20 cellular contexts compared by ENCODE assay signal in the genomic region with DNA sequence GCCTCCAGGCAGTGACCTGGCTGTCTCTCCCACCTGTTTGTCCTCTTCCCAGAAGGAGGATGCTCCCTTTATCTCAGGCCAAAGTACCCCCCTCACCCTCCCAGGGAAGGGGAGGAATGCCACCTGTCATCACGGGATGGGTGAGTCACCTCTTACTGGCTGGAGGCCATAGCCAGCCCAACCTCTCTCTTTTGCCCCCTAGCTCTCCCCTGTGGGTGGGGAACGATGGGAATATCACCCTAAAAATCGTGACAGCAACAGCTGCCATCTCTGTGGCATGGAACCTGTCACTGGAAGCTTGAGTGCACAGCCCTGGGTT.
DNase-seq lines count a peak whose midpoint lies in the region; TF ChIP-seq lines count a peak whose summit lies in the region.
"Had no signal": no experiment of that assay in that cellular context is flagged by ENCODE, and none has a peak within 500 bp of the region (broad histone marks: within the 10 kb centered on the region; RNA-seq: fewer than 3 reads in every experiment).

No MANE protein-coding gene starts in this region.

- H3K4me1 Mint-ChIP-seq in endodermal cell = no peaks in the 10 kb centered on the region
- H3K4me1 Mint-ChIP-seq in activated CD4-positive, alpha-beta memory T cell treated with anti-CD3 and anti-CD28 coated beads, Interleukin-2, amount 10 ng/mL, durations not matched to agents 7 days and 5 days = peaks cover 24% of the 10 kb centered on the region
- H3K4me1 Mint-ChIP-seq: naive B cell had no signal

- DNase-seq in COLO668 (lab: John Stamatoyannopoulos, UW; ENCODE audit: unreplicated experiment) (peak; percentile 70), HPDE6-E6E7 (ENCODE audit: extremely low spot score) (peak; percentile 68), SHP77 treated with DMSO at 0.1 percent for 48 hours (lab: John Stamatoyannopoulos, UW) (peak; percentile 23), kidney tubule cell (ENCODE audit: low spot score) (peak; percentile 62), endodermal cell (no peak), suprapubic skin (ENCODE audit: low spot score in 2 of 2) (no peak), NCI-H748 (lab: John Stamatoyannopoulos, UW; ENCODE audit: unreplicated experiment) (no peak)
- no peak for DNase-seq in activated CD4-positive, alpha-beta memory T cell treated with anti-CD3 and anti-CD28 coated beads, Interleukin-2, amount 10 ng/mL, durations not matched to agents 7 days and 5 days
- DNase-seq: activated CD8-positive, alpha-beta memory T cell treated with anti-CD3 and anti-CD28 coated beads for 24 hours; activated gamma-delta T cell; glutamatergic neuron; H9; left cardiac atrium; naive B cell; stimulated activated CD4-positive, alpha-beta T cell treated with anti-CD3 and anti-CD28 coated beads, Interleukin-2, amount 100 ng/mL, for 48 hours had no signal

- H3K27me3 Mint-ChIP-seq in endodermal cell (ENCODE audit: insufficient read depth) = no peaks in the 10 kb centered on the region
- peaks cover 17% of the 10 kb centered on the region for H3K27me3 Mint-ChIP-seq in activated CD4-positive, alpha-beta memory T cell treated with anti-CD3 and anti-CD28 coated beads, Interleukin-2, amount 10 ng/mL, durations not matched to agents 7 days and 5 days

- H3K27me3 ChIP-seq in endodermal cell (ENCODE audit: control insufficient read depth, insufficient read depth, low read length, poor library complexity, severe bottlenecking) (no peaks in the 10 kb centered on the region), suprapubic skin (no peaks in the 10 kb centered on the region)
- H3K27me3 ChIP-seq: BLaER1, right atrium auricular region, SJSA1 had no signal

- CTCF ChIA-PET in activated CD4-positive, alpha-beta memory T cell treated with anti-CD3 and anti-CD28 coated beads, Interleukin-2, amount 10 ng/mL, durations not matched to agents 7 days and 5 days (lab: Charles Lee) = no interaction called here

- POLR2A ChIA-PET in activated CD4-positive, alpha-beta memory T cell treated with anti-CD3 and anti-CD28 coated beads, Interleukin-2, amount 10 ng/mL, durations not matched to agents 7 days and 5 days (lab: Charles Lee) = no interaction called here

- H3K27ac Mint-ChIP-seq in endodermal cell = no peak overlapping the region
- H3K27ac Mint-ChIP-seq in activated CD4-positive, alpha-beta memory T cell treated with anti-CD3 and anti-CD28 coated beads, Interleukin-2, amount 10 ng/mL, durations not matched to agents 7 days and 5 days = no peak overlapping the region
- H3K27ac Mint-ChIP-seq: naive B cell; stimulated activated effector memory CD8-positive, alpha-beta T cell treated with anti-CD3 and anti-CD28 coated beads, Interleukin-12 subunit alpha, Interleukin-12 subunit beta, amount 100 ng/mL, for 72 hours had no signal

- TF ChIP-seq EP300 in suprapubic skin (IDR thresholded peaks at IDR 0.05) = no peak

- H3K36me3 ChIP-seq in endodermal cell (ENCODE audit: control insufficient read depth, insufficient read depth, low read length) (no peaks in the 10 kb centered on the region), suprapubic skin (no peaks in the 10 kb centered on the region)
- H3K36me3 ChIP-seq: BLaER1, right atrium auricular region, SJSA1 had no signal

- H3K27ac ChIP-seq in endodermal cell (ENCODE audit: low read depth, low read length) (no peak overlapping the region), suprapubic skin (no peak overlapping the region)
- H3K27ac ChIP-seq: BLaER1, HL-60, right atrium auricular region, SJSA1 had no signal

- H3K4me1 ChIP-seq in endodermal cell (ENCODE audit: control insufficient read depth, insufficient read depth, low read length) (no peaks in the 10 kb centered on the region), suprapubic skin (peaks cover 4% of the 10 kb centered on the region)

- H3K36me3 Mint-ChIP-seq in endodermal cell (ENCODE audit: low read depth) = no peaks in the 10 kb centered on the region
- H3K36me3 Mint-ChIP-seq in activated CD4-positive, alpha-beta memory T cell treated with anti-CD3 and anti-CD28 coated beads, Interleukin-2, amount 10 ng/mL, durations not matched to agents 7 days and 5 days (ENCODE audit: low read depth) = no peaks in the 10 kb centered on the region
- H3K36me3 Mint-ChIP-seq: stimulated activated effector memory CD8-positive, alpha-beta T cell treated with anti-CD3 and anti-CD28 coated beads, Interleukin-12 subunit alpha, Interleukin-12 subunit beta, amount 100 ng/mL, for 72 hours had no signal

- no peak overlapping the region for H3K9ac ChIP-seq in endodermal cell (ENCODE audit: extremely low read depth, low read length, poor library complexity, severe bottlenecking)
- H3K9ac ChIP-seq: BLaER1 had no signal

- no peak overlapping the region for H3K4me3 Mint-ChIP-seq in endodermal cell
- H3K4me3 Mint-ChIP-seq in activated CD4-positive, alpha-beta memory T cell treated with anti-CD3 and anti-CD28 coated beads, Interleukin-2, amount 10 ng/mL, durations not matched to agents 7 days and 5 days = no peak overlapping the region
- H3K4me3 Mint-ChIP-seq: H9; naive B cell; stimulated activated effector memory CD8-positive, alpha-beta T cell treated with anti-CD3 and anti-CD28 coated beads, Interleukin-12 subunit alpha, Interleukin-12 subunit beta, amount 100 ng/mL, for 72 hours had no signal

- TF ChIP-seq CTCF in endodermal cell (conservative IDR thresholded peaks at IDR 0.05) (no peak), suprapubic skin (IDR thresholded peaks at IDR 0.05) (no peak)

- H3K9me3 ChIP-seq in endodermal cell (ENCODE audit: control insufficient read depth, low read length) (no peaks in the 10 kb centered on the region), suprapubic skin (no peaks in the 10 kb centered on the region)
- H3K9me3 ChIP-seq: BLaER1, right atrium auricular region, SJSA1 had no signal

- H3K4me3 ChIP-seq in endodermal cell (ENCODE audit: low read length) (no peak overlapping the region), suprapubic skin (no peak overlapping the region)
- H3K4me3 ChIP-seq: BLaER1, right atrium auricular region, SJSA1 had no signal

- WGBS in endodermal cell (ENCODE audit: insufficient coverage in 1 of 2, insufficient read length in 1 of 2), 2 experiments = 71 to 80% methylated on average over 1 to 3 of the region's 3 CpGs
- 39% methylated on average over 3 of the region's 3 CpGs for WGBS in suprapubic skin

- no peaks in the 10 kb centered on the region for H3K9me3 Mint-ChIP-seq in endodermal cell
- H3K9me3 Mint-ChIP-seq in activated CD4-positive, alpha-beta memory T cell treated with anti-CD3 and anti-CD28 coated beads, Interleukin-2, amount 10 ng/mL, durations not matched to agents 7 days and 5 days = no peaks in the 10 kb centered on the region
- H3K9me3 Mint-ChIP-seq: H9; stimulated activated effector memory CD8-positive, alpha-beta T cell treated with anti-CD3 and anti-CD28 coated beads, Interleukin-12 subunit alpha, Interleukin-12 subunit beta, amount 100 ng/mL, for 72 hours had no signal

- no peak for TF ChIP-seq POLR2A in suprapubic skin (IDR thresholded peaks at IDR 0.05)

Comparison
In these comparisons a context has a peak if more than half of its experiments do, and no peak if none do; other contexts are left out.
1. DNase-seq: peak in COLO668 (single experiment), HPDE6-E6E7 (single experiment), SHP77 treated with DMSO at 0.1 percent for 48 hours (single experiment) and kidney tubule cell (single experiment); none in endodermal cell (single experiment), suprapubic skin (0 of 2), activated CD4-positive, alpha-beta memory T cell treated with anti-CD3 and anti-CD28 coated beads, Interleukin-2, amount 10 ng/mL, durations not matched to agents 7 days and 5 days (single experiment) and NCI-H748 (single experiment).